In the genomic region with DNA sequence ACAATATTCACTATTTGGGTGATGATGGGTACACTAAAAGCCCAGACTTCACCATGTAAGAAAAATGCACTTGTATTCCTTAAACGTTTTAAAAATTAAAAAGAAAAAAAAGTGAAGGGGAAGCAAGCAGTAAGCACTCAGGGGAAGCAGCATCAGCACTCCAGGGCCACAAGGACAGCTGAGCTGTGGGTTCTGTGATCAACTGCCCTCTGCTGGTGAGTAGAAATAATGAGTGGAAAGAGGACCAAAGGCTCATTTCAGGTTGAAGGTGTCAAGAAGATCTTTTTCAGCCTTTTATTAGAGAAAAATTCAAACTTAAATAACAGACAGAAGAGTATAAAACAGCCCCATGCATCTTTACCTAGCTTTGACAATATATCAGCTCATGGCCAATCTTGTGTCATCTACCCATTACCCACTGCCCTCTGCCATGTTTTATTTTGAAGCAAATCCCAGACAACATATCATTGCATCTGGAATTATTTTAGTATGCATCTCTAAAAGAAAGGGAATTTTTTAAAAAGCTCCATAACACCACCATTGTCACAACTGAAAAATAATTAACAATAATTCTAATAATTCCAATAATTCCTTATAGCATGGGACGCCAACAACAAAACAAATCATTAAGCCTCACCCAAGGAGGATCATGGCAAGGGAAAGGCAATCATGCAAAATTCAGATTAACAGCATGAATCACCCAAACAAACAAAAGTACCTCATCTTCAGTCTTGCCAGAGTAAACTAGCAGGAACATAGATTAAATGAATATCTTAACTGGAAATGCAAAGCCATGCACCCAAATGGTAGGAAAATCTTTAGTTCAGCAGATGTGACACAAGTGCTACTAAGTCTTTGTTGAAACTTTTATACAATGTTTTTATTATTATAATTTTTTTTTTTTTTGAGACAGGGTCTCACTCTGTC, we compare ENCODE assay signal across 8 cellular contexts. TPM values are rescaled to one million over a fixed set of nuclear protein-coding genes. Genes with fewer than 3 reads are reported as not detected.
DNase-seq lines count a peak whose midpoint lies in the region; ATAC-seq, FAIRE-seq and TF ChIP-seq lines count a peak whose summit lies in the region.

No MANE protein-coding gene starts in this region.

- H3K4me1 Mint-ChIP-seq in immature natural killer cell: peaks cover 4 to 12% of the 10 kb centered on the region in 2 donors
- H3K4me1 Mint-ChIP-seq in stimulated activated effector memory CD8-positive, alpha-beta T cell treated with anti-CD3 and anti-CD28 coated beads, Interleukin-12 subunit alpha, Interleukin-12 subunit beta, amount 100 ng/mL, for 72 hours: peaks cover 11% of the 10 kb centered on the region

- H3K36me3 ChIP-seq in brain microvascular endothelial cell (replicated peaks): peaks cover 8% of the 10 kb centered on the region

- DNase-seq in GM18507 (ENCODE audit: extremely low spot score, insufficient read length, low read depth) (peak; percentile 30), SK-N-DZ (ENCODE audit: low spot score) (peak; percentile 67), brain microvascular endothelial cell (peak; percentile 47), immature natural killer cell (peak; percentile 22 to 34 (median 28)), NCI-H1048 (lab: John Stamatoyannopoulos, UW) (no peak)
- DNase-seq in Jurkat, Clone E6-1 (ENCODE audit: low read depth, low spot score): peak; percentile 45
- DNase-seq in stimulated activated effector memory CD8-positive, alpha-beta T cell treated with anti-CD3 and anti-CD28 coated beads, Interleukin-12 subunit alpha, Interleukin-12 subunit beta, amount 100 ng/mL, for 72 hours (ENCODE audit: low spot score in 2 of 2): peak in 1 of 2 donors; percentile 52

- H3K27ac Mint-ChIP-seq in immature natural killer cell: peak overlapping the region in 1 of 6 donors; percentile 69
- H3K27ac Mint-ChIP-seq in stimulated activated effector memory CD8-positive, alpha-beta T cell treated with anti-CD3 and anti-CD28 coated beads, Interleukin-12 subunit alpha, Interleukin-12 subunit beta, amount 100 ng/mL, for 72 hours: no peak overlapping the region

- peaks cover 0 to 16% (median 6%) of the 10 kb centered on the region in 6 donors for H3K9me3 Mint-ChIP-seq in immature natural killer cell
- H3K9me3 Mint-ChIP-seq in stimulated activated effector memory CD8-positive, alpha-beta T cell treated with anti-CD3 and anti-CD28 coated beads, Interleukin-12 subunit alpha, Interleukin-12 subunit beta, amount 100 ng/mL, for 72 hours: no peaks in the 10 kb centered on the region

- in situ Hi-C loops in brain microvascular endothelial cell (cut with HindIII; ENCODE audit: low pct_ligation_motif_present, low sequenced_read_pairs): no loop called here

- peak; percentile 76 for TF ChIP-seq CTCF in C4-2B (conservative IDR thresholded peaks at IDR 0.05)
- TF ChIP-seq CTCF in brain microvascular endothelial cell (IDR thresholded peaks at IDR 0.05; ENCODE audit: low read depth, low read length, missing control alignments): peak; percentile 82

- no peaks in the 10 kb centered on the region for H3K27me3 ChIP-seq in brain microvascular endothelial cell (replicated peaks)

- H3K27me3 Mint-ChIP-seq in immature natural killer cell (ENCODE audit: low read depth in 3 of 3): no peaks in the 10 kb centered on the region

- H3K27ac ChIP-seq in C4-2B: peak overlapping the region; percentile 81
- no peak overlapping the region for H3K27ac ChIP-seq in brain microvascular endothelial cell

- FAIRE-seq in GM18507 (lab: Jason Lieb, UNC): peak; percentile 73

- peak; percentile 85 for ATAC-seq in stimulated activated effector memory CD8-positive, alpha-beta T cell treated with anti-CD3 and anti-CD28 coated beads, Interleukin-12 subunit alpha, Interleukin-12 subunit beta, amount 100 ng/mL, for 72 hours

- no peak overlapping the region for H3K4me3 ChIP-seq in Jurkat, Clone E6-1 (ENCODE audit: low read length)
- no peak overlapping the region for H3K4me3 ChIP-seq in brain microvascular endothelial cell (ENCODE audit: low read depth, low read length)

- peaks cover 59 to 75% (median 72%) of the 10 kb centered on the region in 3 donors for H3K36me3 Mint-ChIP-seq in immature natural killer cell
- H3K36me3 Mint-ChIP-seq in stimulated activated effector memory CD8-positive, alpha-beta T cell treated with anti-CD3 and anti-CD28 coated beads, Interleukin-12 subunit alpha, Interleukin-12 subunit beta, amount 100 ng/mL, for 72 hours: peaks cover 87% of the 10 kb centered on the region

- H3K4me3 Mint-ChIP-seq in immature natural killer cell: no peak overlapping the region
- no peak overlapping the region for H3K4me3 Mint-ChIP-seq in stimulated activated effector memory CD8-positive, alpha-beta T cell treated with anti-CD3 and anti-CD28 coated beads, Interleukin-12 subunit alpha, Interleukin-12 subunit beta, amount 100 ng/mL, for 72 hours

RNA-seq across cellular contexts. Expression of gene TAMM41, which starts 42.4 kb away (rescaled TPM):
- 25.0 TPM for polyA plus RNA-seq in Jurkat, Clone E6-1 (2012; ENCODE audit: insufficient read depth, insufficient read length)
- 10.3 and 12.7 TPM in 2 replicates for polyA plus RNA-seq in SK-N-DZ (2014; cell fraction: cytosol; rRNA removed)
- 12.2 and 25.9 TPM in 2 replicates for polyA plus RNA-seq in SK-N-DZ (2014; cell fraction: nucleus; rRNA removed)
- polyA plus RNA-seq in immature natural killer cell: 10 to 100 TPM in 2 of 3 donors, 1 to 10 TPM in 1; 6.7 to 21.7 (median 16.3) TPM
